22 cellular contexts compared by ENCODE assay signal in genomic region chr13:23963947-23964346, GRCh38.
DNase-seq lines count a peak whose midpoint lies in the region; ATAC-seq, FAIRE-seq and TF ChIP-seq lines count a peak whose summit lies in the region.
"Had no signal": no experiment of that assay in that cellular context is flagged by ENCODE, and none has a peak within 500 bp of the region (broad histone marks: within the 10 kb centered on the region; RNA-seq: fewer than 3 reads in every experiment).

No MANE protein-coding gene starts in this region.

- H3K27ac Mint-ChIP-seq in activated CD8-positive, alpha-beta T cell treated with anti-CD3 and anti-CD28 coated beads for 36 hours, result no peak overlapping the region
- no peak overlapping the region for H3K27ac Mint-ChIP-seq in activated CD8-positive, alpha-beta T cell treated with anti-CD3 and anti-CD28 coated beads, Interleukin-2, amount 10 ng/mL, durations not matched to agents 7 days and 5 days

- TF ChIP-seq POLR2A in vagina (IDR thresholded peaks at IDR 0.05), result no peak

- no peaks in the 10 kb centered on the region for H3K36me3 Mint-ChIP-seq in activated CD8-positive, alpha-beta T cell treated with anti-CD3 and anti-CD28 coated beads for 36 hours (ENCODE audit: low read depth)
- peaks cover 2% of the 10 kb centered on the region for H3K36me3 Mint-ChIP-seq in activated CD8-positive, alpha-beta T cell treated with anti-CD3 and anti-CD28 coated beads, Interleukin-2, amount 10 ng/mL, durations not matched to agents 7 days and 5 days (ENCODE audit: low read depth)
- H3K36me3 Mint-ChIP-seq: activated naive CD4-positive, alpha-beta T cell treated with anti-CD3 and anti-CD28 coated beads, Interleukin-2, amount 50 U/mL, for 72 hours had no signal

- H3K27ac ChIP-seq in small intestine (ENCODE audit: low read depth in 1 of 2, low read length in 1 of 2) (no peak overlapping the region), vagina (no peak overlapping the region)
- H3K27ac ChIP-seq: BLaER1, right atrium auricular region, SJCRH30, transverse colon had no signal

- no peaks in the 10 kb centered on the region for H3K36me3 ChIP-seq in small intestine (ENCODE audit: control insufficient read depth in 2 of 2, insufficient read depth in 2 of 2, low read length in 2 of 2)
- no peaks in the 10 kb centered on the region for H3K36me3 ChIP-seq in vagina
- H3K36me3 ChIP-seq: BLaER1, right atrium auricular region, SJCRH30, transverse colon had no signal

- 17 to 38% (median 22%) methylated on average over 2 of the region's 2 CpGs for WGBS in small intestine, 3 donors

- H3K4me3 ChIP-seq in astrocyte of the spinal cord (ENCODE audit: low read depth, low read length), result no peak overlapping the region
- no peak overlapping the region for H3K4me3 ChIP-seq in small intestine (ENCODE audit: low read depth in 1 of 2, low read length in 2 of 2)
- H3K4me3 ChIP-seq in vagina, result no peak overlapping the region
- H3K4me3 ChIP-seq: BLaER1, right atrium auricular region, SJCRH30, transverse colon had no signal

- no peaks in the 10 kb centered on the region for H3K9me3 Mint-ChIP-seq in activated CD8-positive, alpha-beta T cell treated with anti-CD3 and anti-CD28 coated beads for 36 hours
- H3K9me3 Mint-ChIP-seq in activated CD8-positive, alpha-beta T cell treated with anti-CD3 and anti-CD28 coated beads, Interleukin-2, amount 10 ng/mL, durations not matched to agents 7 days and 5 days (ENCODE audit: insufficient read depth), result no peaks in the 10 kb centered on the region
- H3K9me3 Mint-ChIP-seq: activated naive CD4-positive, alpha-beta T cell treated with anti-CD3 and anti-CD28 coated beads, Interleukin-2, amount 50 U/mL, for 72 hours had no signal

- POLR2A ChIA-PET in activated CD8-positive, alpha-beta T cell treated with anti-CD3 and anti-CD28 coated beads for 36 hours (lab: Charles Lee), result no interaction called here
- POLR2A ChIA-PET in activated CD8-positive, alpha-beta T cell treated with anti-CD3 and anti-CD28 coated beads, Interleukin-2, amount 10 ng/mL, durations not matched to agents 7 days and 5 days (lab: Charles Lee), result no interaction called here

- H3K4me1 Mint-ChIP-seq in activated CD8-positive, alpha-beta T cell treated with anti-CD3 and anti-CD28 coated beads for 36 hours (ENCODE audit: low read depth), result peaks cover 31% of the 10 kb centered on the region
- peaks cover 26% of the 10 kb centered on the region for H3K4me1 Mint-ChIP-seq in activated CD8-positive, alpha-beta T cell treated with anti-CD3 and anti-CD28 coated beads, Interleukin-2, amount 10 ng/mL, durations not matched to agents 7 days and 5 days (ENCODE audit: low read depth)

- in situ Hi-C loops in astrocyte of the spinal cord (cut with HindIII; ENCODE audit: low sequenced_read_pairs), result no loop called here

- no peak for TF ChIP-seq CTCF in activated CD8-positive, alpha-beta T cell treated with anti-CD3 and anti-CD28 coated beads for 36 hours (IDR thresholded peaks at IDR 0.05)
- TF ChIP-seq CTCF in astrocyte of the spinal cord (IDR thresholded peaks at IDR 0.05; ENCODE audit: low read depth, low read length), result no peak
- no peak for TF ChIP-seq CTCF in vagina (IDR thresholded peaks at IDR 0.05)

- no peaks in the 10 kb centered on the region for H3K27me3 Mint-ChIP-seq in activated CD8-positive, alpha-beta T cell treated with anti-CD3 and anti-CD28 coated beads for 36 hours
- no peaks in the 10 kb centered on the region for H3K27me3 Mint-ChIP-seq in activated CD8-positive, alpha-beta T cell treated with anti-CD3 and anti-CD28 coated beads, Interleukin-2, amount 10 ng/mL, durations not matched to agents 7 days and 5 days (ENCODE audit: low read depth)

- peak; percentile 32 for ATAC-seq in activated CD8-positive, alpha-beta T cell treated with anti-CD3 and anti-CD28 coated beads for 36 hours
- no peak for ATAC-seq in activated CD8-positive, alpha-beta T cell treated with anti-CD3 and anti-CD28 coated beads, Interleukin-2, amount 10 ng/mL, durations not matched to agents 7 days and 5 days
- ATAC-seq in HG03196 (IDR thresholded peaks at IDR 0.05; ENCODE audit: unreplicated experiment) (peak; percentile 41), GM21825 (IDR thresholded peaks at IDR 0.05; ENCODE audit: unreplicated experiment) (no peak)

- H3K9me3 ChIP-seq in small intestine (ENCODE audit: control insufficient read depth, low read depth), result no peaks in the 10 kb centered on the region
- H3K9me3 ChIP-seq in vagina, result no peaks in the 10 kb centered on the region
- H3K9me3 ChIP-seq: BLaER1, right atrium auricular region, SJCRH30, transverse colon had no signal

- FAIRE-seq in small intestine (lab: Jason Lieb, UNC), result no peak
- FAIRE-seq: A204.1, D721Med, G401.6, HTR-8/SVneo had no signal

- no peak overlapping the region for H3K4me3 Mint-ChIP-seq in activated CD8-positive, alpha-beta T cell treated with anti-CD3 and anti-CD28 coated beads for 36 hours
- H3K4me3 Mint-ChIP-seq in activated CD8-positive, alpha-beta T cell treated with anti-CD3 and anti-CD28 coated beads, Interleukin-2, amount 10 ng/mL, durations not matched to agents 7 days and 5 days, result no peak overlapping the region

- no peaks in the 10 kb centered on the region for H3K27me3 ChIP-seq in small intestine (ENCODE audit: control insufficient read depth in 2 of 2, insufficient read depth in 2 of 2, low read length in 2 of 2)
- H3K27me3 ChIP-seq in vagina, result no peaks in the 10 kb centered on the region
- H3K27me3 ChIP-seq: BLaER1, right atrium auricular region, SJCRH30, transverse colon had no signal

- no peak for DNase-seq in activated CD8-positive, alpha-beta T cell treated with anti-CD3 and anti-CD28 coated beads for 36 hours
- DNase-seq in activated CD8-positive, alpha-beta T cell treated with anti-CD3 and anti-CD28 coated beads, Interleukin-2, amount 10 ng/mL, durations not matched to agents 7 days and 5 days, result no peak
- DNase-seq in astrocyte of the spinal cord (ENCODE audit: low read depth, low spot score) (peak; percentile 40), small intestine (peak; percentile 32), dermis blood vessel endothelial cell (no peak), vagina (ENCODE audit: extremely low spot score in 2 of 2) (no peak)
- DNase-seq: activated CD4-positive, CD25-positive, alpha-beta regulatory T cell; NCI-H2171; NCI-H526 treated with DMSO at 0.1 percent for 48 hours; OCI-M1; SJCRH30; stimulated activated naive CD4-positive, alpha-beta T cell; transverse colon had no signal

- intact Hi-C loops in activated CD8-positive, alpha-beta T cell treated with anti-CD3 and anti-CD28 coated beads for 36 hours (cut with micrococcal nuclease), result no loop called here
- intact Hi-C loops in vagina (cut with DNase I), result no loop called here

- peaks cover 0 to 9% of the 10 kb centered on the region in 2 donors for H3K4me1 ChIP-seq in small intestine (ENCODE audit: control insufficient read depth in 2 of 2, insufficient read depth in 1 of 2, low read depth in 1 of 2, low read length in 1 of 2)
- peaks cover 24% of the 10 kb centered on the region for H3K4me1 ChIP-seq in vagina

- CTCF ChIA-PET in activated CD8-positive, alpha-beta T cell treated with anti-CD3 and anti-CD28 coated beads for 36 hours (lab: Charles Lee), result no interaction called here
- CTCF ChIA-PET in activated CD8-positive, alpha-beta T cell treated with anti-CD3 and anti-CD28 coated beads, Interleukin-2, amount 10 ng/mL, durations not matched to agents 7 days and 5 days (lab: Charles Lee), result interaction anchor here (1.0 kb wide), 1 partner anchor 42 kb away, joined by 3 read pairs; no protein-coding TSS in a partner anchor

Comparison
In these comparisons a context has a peak if more than half of its experiments do, and no peak if none do; other contexts are left out.
1. ATAC-seq: peak in activated CD8-positive, alpha-beta T cell treated with anti-CD3 and anti-CD28 coated beads for 36 hours (single experiment) and HG03196 (single experiment); none in activated CD8-positive, alpha-beta T cell treated with anti-CD3 and anti-CD28 coated beads, Interleukin-2, amount 10 ng/mL, durations not matched to agents 7 days and 5 days (single experiment) and GM21825 (single experiment).
2. DNase-seq: peak in astrocyte of the spinal cord (single experiment) and small intestine (single experiment); none in activated CD8-positive, alpha-beta T cell treated with anti-CD3 and anti-CD28 coated beads for 36 hours (single experiment), activated CD8-positive, alpha-beta T cell treated with anti-CD3 and anti-CD28 coated beads, Interleukin-2, amount 10 ng/mL, durations not matched to agents 7 days and 5 days (single experiment), dermis blood vessel endothelial cell (single experiment) and vagina (0 of 2).